15 cellular contexts compared by ENCODE assay signal in the genomic region with DNA sequence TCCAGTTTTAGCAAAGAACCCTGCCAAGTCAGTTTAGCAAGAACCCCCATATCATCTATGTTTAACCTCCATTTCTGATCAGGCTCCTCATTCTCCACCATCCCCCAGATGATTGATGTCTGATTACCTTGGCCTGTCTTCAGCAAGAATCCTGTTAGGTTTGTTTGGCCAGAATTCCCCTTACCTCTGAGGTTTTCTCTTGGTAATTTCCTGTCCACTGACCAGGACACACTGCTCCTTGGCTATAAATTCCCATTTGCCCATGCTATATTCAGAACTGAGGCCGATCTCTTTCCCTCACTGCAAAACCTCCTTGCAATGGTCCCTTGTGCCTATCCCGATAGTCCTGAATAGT. TPM values are rescaled to one million over a fixed set of nuclear protein-coding genes. Genes with fewer than 3 reads are reported as not detected.
DNase-seq lines count a peak whose midpoint lies in the region; ATAC-seq, FAIRE-seq and TF ChIP-seq lines count a peak whose summit lies in the region.
"Had no signal": no experiment of that assay in that cellular context is flagged by ENCODE, and none has a peak within 500 bp of the region (broad histone marks: within the 10 kb centered on the region; RNA-seq: fewer than 3 reads in every experiment).

No MANE protein-coding gene starts in this region.

- H3K79me2 ChIP-seq in hepatocyte = no peaks in the 10 kb centered on the region
- H3K79me2 ChIP-seq: parathyroid adenoma had no signal

- H3K4me3 ChIP-seq in hepatocyte (no peak overlapping the region), pancreas (no peak overlapping the region)
- H3K4me3 ChIP-seq: cardiac muscle cell had no signal

- H3K27me3 ChIP-seq in hepatocyte (no peaks in the 10 kb centered on the region), pancreas (peaks cover 0 to 8% (median 2%) of the 10 kb centered on the region in 4 donors)

- H4K20me1 ChIP-seq in hepatocyte (ENCODE audit: insufficient read depth, poor library complexity, severe bottlenecking) = no peaks in the 10 kb centered on the region

- intact Hi-C loops in activated CD8-positive, alpha-beta T cell treated with anti-CD3 and anti-CD28 coated beads for 36 hours (cut with micrococcal nuclease) = no loop called here
- intact Hi-C loops in pancreas (cut with DNase I) = no loop called here

- H3K27me3 Mint-ChIP-seq in activated naive CD4-positive, alpha-beta T cell treated with anti-CD3 and anti-CD28 coated beads, Interleukin-2, amount 10 ng/mL, durations not matched to agents 7 days and 5 days = peaks cover 43% of the 10 kb centered on the region
- H3K27me3 Mint-ChIP-seq in activated CD8-positive, alpha-beta T cell treated with anti-CD3 and anti-CD28 coated beads for 36 hours = peaks cover 23% of the 10 kb centered on the region
- H3K27me3 Mint-ChIP-seq in stimulated activated naive CD8-positive, alpha-beta T cell treated with anti-CD3 and anti-CD28 coated beads, Interleukin-15, amount 100 ng/mL, for 72 hours = peaks cover 51% of the 10 kb centered on the region

- peak overlapping the region; percentile 42 for H3K4me3 Mint-ChIP-seq in activated naive CD4-positive, alpha-beta T cell treated with anti-CD3 and anti-CD28 coated beads, Interleukin-2, amount 10 ng/mL, durations not matched to agents 7 days and 5 days
- peak overlapping the region; percentile 69 for H3K4me3 Mint-ChIP-seq in activated CD8-positive, alpha-beta T cell treated with anti-CD3 and anti-CD28 coated beads for 36 hours
- H3K4me3 Mint-ChIP-seq in stimulated activated naive CD8-positive, alpha-beta T cell treated with anti-CD3 and anti-CD28 coated beads, Interleukin-15, amount 100 ng/mL, for 72 hours = peak overlapping the region; percentile 81 to 86

- CTCF ChIA-PET in activated naive CD4-positive, alpha-beta T cell treated with anti-CD3 and anti-CD28 coated beads, Interleukin-2, amount 10 ng/mL, durations not matched to agents 7 days and 5 days (lab: Charles Lee) = no interaction called here
- CTCF ChIA-PET in activated CD8-positive, alpha-beta T cell treated with anti-CD3 and anti-CD28 coated beads for 36 hours (lab: Charles Lee) = interaction anchor here (1.3 kb wide), 1 partner anchor 39 kb away, joined by 4 read pairs; no protein-coding TSS in a partner anchor

- no peak for DNase-seq in activated naive CD4-positive, alpha-beta T cell treated with anti-CD3 and anti-CD28 coated beads, Interleukin-2, amount 10 ng/mL, durations not matched to agents 7 days and 5 days
- DNase-seq in activated naive CD4-positive, alpha-beta T cell treated with anti-CD3 and anti-CD28 coated beads, Interleukin-2, amount 50 U/mL, for 16 hours = no peak
- no peak for DNase-seq in activated CD8-positive, alpha-beta T cell treated with anti-CD3 and anti-CD28 coated beads for 36 hours
- DNase-seq in hepatocyte (ENCODE audit: low spot score) (no peak), NCI-H146 (lab: John Stamatoyannopoulos, UW) (no peak), pancreas (no peak), NCI-H82 treated with DMSO at 0.1 percent for 48 hours (lab: John Stamatoyannopoulos, UW; ENCODE audit: unreplicated experiment) (no peak)
- DNase-seq in stimulated activated naive CD8-positive, alpha-beta T cell treated with anti-CD3 and anti-CD28 coated beads, Interleukin-15, amount 100 ng/mL, for 72 hours = no peak
- DNase-seq: left ventricle myocardium inferior, NCI-H1092 treated with DMSO at 0.1 percent for 48 hours, NCI-H510A treated with DMSO at 0.1 percent for 48 hours had no signal

- 91% methylated on average over 2 of the region's 2 CpGs for WGBS in hepatocyte (ENCODE audit: low lambda C conversion rate, missing lambda C conversion rate)
- 88 to 97% methylated on average over 2 of the region's 2 CpGs for WGBS in pancreas, 2 donors

- no peak for ATAC-seq in activated CD8-positive, alpha-beta T cell treated with anti-CD3 and anti-CD28 coated beads for 36 hours
- ATAC-seq in stimulated activated naive CD8-positive, alpha-beta T cell treated with anti-CD3 and anti-CD28 coated beads, Interleukin-15, amount 100 ng/mL, for 72 hours = no peak
- no peak for ATAC-seq in pancreas

- H3K36me3 ChIP-seq in hepatocyte (replicated peaks; ENCODE audit: insufficient read depth, low read depth) (no peaks in the 10 kb centered on the region), pancreas (no peaks in the 10 kb centered on the region)
- H3K36me3 ChIP-seq: cardiac muscle cell, left ventricle myocardium inferior had no signal

- TF ChIP-seq CTCF in activated CD8-positive, alpha-beta T cell treated with anti-CD3 and anti-CD28 coated beads for 36 hours (IDR thresholded peaks at IDR 0.05) = no peak
- TF ChIP-seq CTCF in hepatocyte (IDR thresholded peaks at IDR 0.05; ENCODE audit: poor library complexity) (no peak), pancreas (IDR thresholded peaks at IDR 0.05) (no peak)

- H3K4me1 ChIP-seq in hepatocyte (ENCODE audit: insufficient read depth) (peaks cover 8% of the 10 kb centered on the region), pancreas (peaks cover 0 to 4% (median 0%) of the 10 kb centered on the region in 3 donors)
- H3K4me1 ChIP-seq: parathyroid adenoma had no signal

- H3K4me1 Mint-ChIP-seq in activated naive CD4-positive, alpha-beta T cell treated with anti-CD3 and anti-CD28 coated beads, Interleukin-2, amount 10 ng/mL, durations not matched to agents 7 days and 5 days = peaks cover 41% of the 10 kb centered on the region
- H3K4me1 Mint-ChIP-seq in activated CD8-positive, alpha-beta T cell treated with anti-CD3 and anti-CD28 coated beads for 36 hours (ENCODE audit: low read depth) = peaks cover 37% of the 10 kb centered on the region
- peaks cover 53% of the 10 kb centered on the region for H3K4me1 Mint-ChIP-seq in stimulated activated naive CD8-positive, alpha-beta T cell treated with anti-CD3 and anti-CD28 coated beads, Interleukin-15, amount 100 ng/mL, for 72 hours

- H3K36me3 Mint-ChIP-seq in activated naive CD4-positive, alpha-beta T cell treated with anti-CD3 and anti-CD28 coated beads, Interleukin-2, amount 10 ng/mL, durations not matched to agents 7 days and 5 days = peaks cover 6% of the 10 kb centered on the region
- H3K36me3 Mint-ChIP-seq in activated CD8-positive, alpha-beta T cell treated with anti-CD3 and anti-CD28 coated beads for 36 hours (ENCODE audit: low read depth) = peaks cover 5% of the 10 kb centered on the region

- H2AFZ ChIP-seq in hepatocyte = peak overlapping the region; percentile 40

- FAIRE-seq in pancreas (lab: Jason Lieb, UNC) = no peak
- FAIRE-seq: H54, TTC549 had no signal

- no peaks in the 10 kb centered on the region for H3K9me3 Mint-ChIP-seq in activated naive CD4-positive, alpha-beta T cell treated with anti-CD3 and anti-CD28 coated beads, Interleukin-2, amount 10 ng/mL, durations not matched to agents 7 days and 5 days
- no peaks in the 10 kb centered on the region for H3K9me3 Mint-ChIP-seq in activated CD8-positive, alpha-beta T cell treated with anti-CD3 and anti-CD28 coated beads for 36 hours
- no peaks in the 10 kb centered on the region for H3K9me3 Mint-ChIP-seq in stimulated activated naive CD8-positive, alpha-beta T cell treated with anti-CD3 and anti-CD28 coated beads, Interleukin-15, amount 100 ng/mL, for 72 hours

- H3K27ac ChIP-seq in hepatocyte = no peak overlapping the region
- no peak overlapping the region for H3K27ac ChIP-seq in pancreas
- H3K27ac ChIP-seq: cardiac muscle cell, left ventricle myocardium inferior, parathyroid adenoma had no signal

- POLR2A ChIA-PET in activated CD8-positive, alpha-beta T cell treated with anti-CD3 and anti-CD28 coated beads for 36 hours (lab: Charles Lee) = no interaction called here

- H3K9me3 ChIP-seq in hepatocyte (ENCODE audit: low read depth) = no peaks in the 10 kb centered on the region
- no peaks in the 10 kb centered on the region for H3K9me3 ChIP-seq in pancreas
- H3K9me3 ChIP-seq: left ventricle myocardium inferior had no signal

- no peak overlapping the region for H3K4me2 ChIP-seq in hepatocyte

- no peaks in the 10 kb centered on the region for H3K9me2 ChIP-seq in hepatocyte (replicated peaks; ENCODE audit: insufficient read depth)

- H3K27ac Mint-ChIP-seq in activated naive CD4-positive, alpha-beta T cell treated with anti-CD3 and anti-CD28 coated beads, Interleukin-2, amount 10 ng/mL, durations not matched to agents 7 days and 5 days = no peak overlapping the region
- H3K27ac Mint-ChIP-seq in activated CD8-positive, alpha-beta T cell treated with anti-CD3 and anti-CD28 coated beads for 36 hours = no peak overlapping the region
- H3K27ac Mint-ChIP-seq in stimulated activated naive CD8-positive, alpha-beta T cell treated with anti-CD3 and anti-CD28 coated beads, Interleukin-15, amount 100 ng/mL, for 72 hours = peak overlapping the region in 1 of 2 donors; percentile 55

RNA-seq across cellular contexts. Expression of gene ZNF311, which starts 27.0 kb away (rescaled TPM):
- under 1 TPM; 0.31 to 0.43 TPM for total RNA-seq in activated CD8-positive, alpha-beta T cell treated with anti-CD3 and anti-CD28 coated beads for 36 hours
- total RNA-seq in hepatocyte (0.56 and 1.3 TPM in 2 replicates), pancreas (1 to 10 TPM in 1 of 6 donors, under 1 TPM in 5; 0.19 to 1.2 (median 0.35) TPM)
- polyA plus RNA-seq in hepatocyte (0.54 and 0.57 TPM in 2 replicates), pancreas (1 to 10 TPM in 1 of 2 donors, under 1 TPM in 1; 0.92 to 1.1 TPM)

RNA-seq across cellular contexts. Expression of gene TRIM27, which starts 54.3 kb away (rescaled TPM):
- total RNA-seq in activated CD8-positive, alpha-beta T cell treated with anti-CD3 and anti-CD28 coated beads for 36 hours = 10 to 100 TPM; 45.6 to 46.4 TPM
- total RNA-seq in hepatocyte (60.8 and 62.7 TPM in 2 replicates), pancreas (10 to 100 TPM; 24.1 to 33.6 (median 28.4) TPM)
- polyA plus RNA-seq in hepatocyte (50.3 and 57.0 TPM in 2 replicates), pancreas (10 to 100 TPM; 41.8 to 43.3 TPM)
